ENCODE assay signal across 19 cellular contexts in the genomic region with DNA sequence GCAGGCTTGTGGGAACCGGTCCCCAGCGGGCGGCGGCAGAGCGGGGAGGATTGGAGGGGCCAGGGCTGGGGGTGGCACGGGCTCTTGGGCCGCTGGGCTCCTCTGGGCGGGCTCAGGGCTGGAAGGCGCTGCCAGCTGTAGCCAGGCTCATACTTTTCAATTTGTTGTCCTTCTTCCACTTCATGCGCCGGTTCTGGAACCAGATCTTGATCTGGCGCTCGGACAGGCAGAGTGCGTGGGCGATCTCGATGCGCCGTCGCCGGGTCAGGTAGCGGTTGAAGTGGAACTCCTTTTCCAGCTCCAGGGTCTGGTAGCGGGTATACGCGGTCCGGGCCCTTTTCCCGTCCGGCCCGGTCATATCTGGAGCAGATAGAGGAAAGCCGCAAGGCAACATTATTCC. TPM values are rescaled to one million over a fixed set of nuclear protein-coding genes. Genes with fewer than 3 reads are reported as not detected.
DNase-seq lines count a peak whose midpoint lies in the region; ATAC-seq, FAIRE-seq and TF ChIP-seq lines count a peak whose summit lies in the region.
"Had no signal": no experiment of that assay in that cellular context is flagged by ENCODE, and none has a peak within 500 bp of the region (broad histone marks: within the 10 kb centered on the region; RNA-seq: fewer than 3 reads in every experiment).

No MANE protein-coding gene starts in this region.

- peaks cover 79% of the 10 kb centered on the region for H3K27me3 ChIP-seq in astrocyte (ENCODE audit: insufficient read depth, low read length)
- H3K27me3 ChIP-seq in kidney epithelial cell (ENCODE audit: control insufficient read depth, insufficient read depth, low read length) = no peaks in the 10 kb centered on the region
- peaks cover 3 to 100% (median 85%) of the 10 kb centered on the region in 3 donors for H3K27me3 ChIP-seq in stomach

- H3K36me3 Mint-ChIP-seq in activated T-cell treated with anti-CD3 and anti-CD28 coated beads, Interleukin-2, amount 50 U/mL, for 72 hours (ENCODE audit: insufficient read depth in 2 of 2) = no peaks in the 10 kb centered on the region
- no peaks in the 10 kb centered on the region for H3K36me3 Mint-ChIP-seq in astrocyte (ENCODE audit: low read depth, unreplicated experiment)

- H3K4me1 Mint-ChIP-seq in activated T-cell treated with anti-CD3 and anti-CD28 coated beads, Interleukin-2, amount 50 U/mL, for 72 hours (ENCODE audit: low read depth) = peaks cover 54% of the 10 kb centered on the region
- no peaks in the 10 kb centered on the region for H3K4me1 Mint-ChIP-seq in astrocyte (ENCODE audit: low read depth, unreplicated experiment)

- peaks cover 20% of the 10 kb centered on the region for H3K79me2 ChIP-seq in astrocyte (ENCODE audit: insufficient read depth, low read length)

- H2AFZ ChIP-seq in astrocyte (ENCODE audit: low read depth, low read length) = no peak overlapping the region

- TF ChIP-seq EP300 in stomach (IDR thresholded peaks at IDR 0.05) = no peak

- peak overlapping the region; percentile 92 for H3K4me2 ChIP-seq in astrocyte (ENCODE audit: low read length)

- ATAC-seq in activated T-cell treated with anti-CD3 and anti-CD28 coated beads, Interleukin-2, amount 50 U/mL, for 72 hours (replicated peaks in 1 of 2) = no peak
- ATAC-seq in GM18502 (IDR thresholded peaks at IDR 0.05; ENCODE audit: poor library complexity, unreplicated experiment) (no peak), HG02759 (IDR thresholded peaks at IDR 0.05; ENCODE audit: unreplicated experiment) (no peak)

- intact Hi-C loops in stomach (cut with DNase I; ENCODE audit: low total_unique reads) = no loop called here

- no peaks in the 10 kb centered on the region for H4K20me1 ChIP-seq in astrocyte (ENCODE audit: insufficient read depth, low read length)

- no peak for TF ChIP-seq POLR2A in stomach (IDR thresholded peaks at IDR 0.05)

- H3K9me3 ChIP-seq in astrocyte (ENCODE audit: insufficient read depth, low read depth, low read length) (no peaks in the 10 kb centered on the region), stomach (no peaks in the 10 kb centered on the region)

- H3K9me3 Mint-ChIP-seq in activated T-cell treated with anti-CD3 and anti-CD28 coated beads, Interleukin-2, amount 50 U/mL, for 72 hours = no peaks in the 10 kb centered on the region
- H3K9me3 Mint-ChIP-seq in astrocyte (ENCODE audit: unreplicated experiment) = peaks cover 25% of the 10 kb centered on the region

- peaks cover 18% of the 10 kb centered on the region for H3K4me1 ChIP-seq in astrocyte (ENCODE audit: insufficient read depth, low read length)
- peaks cover 8 to 78% (median 57%) of the 10 kb centered on the region in 4 donors for H3K4me1 ChIP-seq in stomach

- no peak for FAIRE-seq in astrocyte (lab: Jason Lieb, UNC)
- FAIRE-seq: keratinocyte had no signal

- peak overlapping the region; percentile 84 for H3K9ac ChIP-seq in astrocyte (ENCODE audit: low read length)

- H3K4me3 ChIP-seq in astrocyte (ENCODE audit: insufficient read depth, low read depth, low read length) (peak overlapping the region; percentile 65), kidney epithelial cell (ENCODE audit: low read depth, low read length) (peak overlapping the region; percentile 68), stomach (peak overlapping the region; percentile 44 to 57 (median 51))

- WGBS in stomach, 5 donors = 14 to 28% (median 16%) methylated on average over 17 to 29 of the region's 29 CpGs

- H3K27me3 Mint-ChIP-seq in activated T-cell treated with anti-CD3 and anti-CD28 coated beads, Interleukin-2, amount 50 U/mL, for 72 hours (ENCODE audit: low read depth) = peaks cover 96% of the 10 kb centered on the region
- peaks cover 92% of the 10 kb centered on the region for H3K27me3 Mint-ChIP-seq in astrocyte (ENCODE audit: low read depth, unreplicated experiment)

- TF ChIP-seq CTCF in astrocyte (IDR thresholded peaks at IDR 0.05; ENCODE audit: insufficient read depth, low read depth, low read length) (no peak), kidney epithelial cell (IDR thresholded peaks at IDR 0.05; ENCODE audit: insufficient read depth, low read length, poor library complexity, severe bottlenecking) (no peak), stomach (IDR thresholded peaks at IDR 0.05) (no peak)

- H3K4me3 Mint-ChIP-seq in activated T-cell treated with anti-CD3 and anti-CD28 coated beads, Interleukin-2, amount 50 U/mL, for 72 hours = peak overlapping the region; percentile 38 to 87
- H3K4me3 Mint-ChIP-seq in astrocyte (ENCODE audit: unreplicated experiment) = no peak overlapping the region

- no peak overlapping the region for H3K27ac Mint-ChIP-seq in activated T-cell treated with anti-CD3 and anti-CD28 coated beads, Interleukin-2, amount 50 U/mL, for 72 hours
- H3K27ac Mint-ChIP-seq in astrocyte (ENCODE audit: unreplicated experiment) = no peak overlapping the region

- H3K36me3 ChIP-seq in astrocyte (ENCODE audit: insufficient read depth, low read length) (no peaks in the 10 kb centered on the region), kidney epithelial cell (ENCODE audit: control insufficient read depth, insufficient read depth, low read length) (peaks cover 6% of the 10 kb centered on the region), stomach (no peaks in the 10 kb centered on the region)

- H3K27ac ChIP-seq in astrocyte (ENCODE audit: low read depth, low read length) (no peak overlapping the region), stomach (peak overlapping the region; percentile 59 to 95 (median 93))
- H3K27ac ChIP-seq: HL-60 had no signal

- DNase-seq in activated T-cell treated with anti-CD3 and anti-CD28 coated beads, Interleukin-2, amount 50 U/mL, for 72 hours = no peak
- no peak for DNase-seq in activated T-cell treated with anti-CD3 and anti-CD28 coated beads, Interleukin-2, amount 50 U/mL, for 1 hour
- DNase-seq in astrocyte (ENCODE audit: low read depth) = peak; percentile 41
- DNase-seq in kidney epithelial cell (ENCODE audit: low read depth) = no peak
- no peak for DNase-seq in stomach
- DNase-seq in HK-2 (ENCODE audit: unreplicated experiment) = no peak
- DNase-seq: activated CD4-positive, alpha-beta T cell treated with anti-CD3 and anti-CD28 coated beads, Interleukin-2, amount 50 U/mL, for 48 hours; activated gamma-delta T cell treated with Interleukin-2 at 50 U/mL for 16 hours; DMS153; foreskin melanocyte; NCI-H510A treated with DMSO at 0.1 percent for 48 hours; occipital lobe; RPMI8226; stimulated activated CD8-positive, alpha-beta memory T cell treated with anti-CD3 and anti-CD28 coated beads, Interleukin-4, amount 100 ng/mL, for 48 hours had no signal

RNA-seq across cellular contexts. Expression of a gene that starts 1.5 kb away (rescaled TPM):
- total RNA-seq in activated T-cell treated with anti-CD3 and anti-CD28 coated beads, Interleukin-2, amount 50 U/mL, for 72 hours = not detected
- total RNA-seq in astrocyte (not detected in 2 replicates), kidney epithelial cell (3.6 and 3.8 TPM in 2 replicates), stomach (10 to 100 TPM in 2 of 5 donors, under 1 TPM in 2, not detected in 1; 0.43 to 50.4 (median 6.2) TPM)
- polyA plus RNA-seq in stomach = 1 to 10 TPM; 2.2 to 2.7 (median 2.4) TPM
- total RNA-seq: occipital lobe had no signal
- polyA plus RNA-seq: keratinocyte had no signal

RNA-seq across cellular contexts. Expression of a gene that starts 2.1 kb away (rescaled TPM):
- total RNA-seq in activated T-cell treated with anti-CD3 and anti-CD28 coated beads, Interleukin-2, amount 50 U/mL, for 72 hours = 1 to 10 TPM; 2.9 to 8.1 TPM
- not detected in 2 replicates for total RNA-seq in astrocyte
- 24.0 and 31.1 TPM in 2 replicates for total RNA-seq in kidney epithelial cell
- 10 to 100 TPM in 4 of 5 donors, 1 to 10 TPM in 1; 6.1 to 77.6 (median 17.0) TPM for total RNA-seq in stomach
- polyA plus RNA-seq in stomach = 1 to 10 TPM; 2.8 to 9.5 (median 3.8) TPM
- total RNA-seq: occipital lobe had no signal

RNA-seq across cellular contexts. Expression of a gene that starts 12.7 kb away (rescaled TPM):
- total RNA-seq in activated T-cell treated with anti-CD3 and anti-CD28 coated beads, Interleukin-2, amount 50 U/mL, for 72 hours = under 1 TPM; 0.24 to 0.51 TPM
- not detected in 2 replicates for total RNA-seq in astrocyte
- 29.8 and 30.7 TPM in 2 replicates for total RNA-seq in kidney epithelial cell
- 100 to 1,000 TPM in 1 of 5 donors, 10 to 100 TPM in 3, 1 to 10 TPM in 1; 4.2 to 150 (median 11.9) TPM for total RNA-seq in stomach
- 10 to 100 TPM in 1 of 3 donors, 1 to 10 TPM in 2; 5.7 to 10.2 (median 7.8) TPM for polyA plus RNA-seq in stomach
- total RNA-seq: occipital lobe; T-helper 2 cell treated with Interferon-gamma antibody and Interleukin-4, amounts not matched to agents 100 ng/mL and 5 ng/mL, for 36 hours had no signal

RNA-seq across cellular contexts. Expression of a gene that starts 13.9 kb away (rescaled TPM):
- total RNA-seq in activated T-cell treated with anti-CD3 and anti-CD28 coated beads, Interleukin-2, amount 50 U/mL, for 72 hours = 1 to 10 TPM; 1.9 to 3.3 TPM
- total RNA-seq in astrocyte = not detected in 2 replicates
- total RNA-seq in kidney epithelial cell = 3.6 and 4.4 TPM in 2 replicates
- total RNA-seq in stomach = 1 to 10 TPM in 1 of 5 donors, under 1 TPM in 2, not detected in 2; 0.45 to 5.1 (median 0.58) TPM
- polyA plus RNA-seq in stomach = 1 to 10 TPM; 1.7 to 4.6 (median 2.6) TPM
- total RNA-seq: occipital lobe had no signal

RNA-seq across cellular contexts. Expression of a gene that starts 18.7 kb away (rescaled TPM):
- total RNA-seq in activated T-cell treated with anti-CD3 and anti-CD28 coated beads, Interleukin-2, amount 50 U/mL, for 72 hours = 1 to 10 TPM; 1.3 to 1.6 TPM
- total RNA-seq in astrocyte (not detected in 2 replicates), kidney epithelial cell (26.3 and 27.2 TPM in 2 replicates), stomach (10 to 100 TPM in 1 of 5 donors, 1 to 10 TPM in 4; 1.8 to 16.5 (median 2.3) TPM)
- polyA plus RNA-seq in stomach = 1 to 10 TPM; 1.0 to 8.2 (median 2.8) TPM
- total RNA-seq: occipital lobe had no signal
